Comparison of ENCODE assay signal across 18 cellular contexts in genomic region chr7:26950854-26951253, GRCh38.
DNase-seq lines count a peak whose midpoint lies in the region; ATAC-seq, FAIRE-seq and TF ChIP-seq lines count a peak whose summit lies in the region.
"Had no signal": no experiment of that assay in that cellular context is flagged by ENCODE, and none has a peak within 500 bp of the region (broad histone marks: within the 10 kb centered on the region; RNA-seq: fewer than 3 reads in every experiment).

No MANE protein-coding gene starts in this region.

- H3K4me3 ChIP-seq in AG10803 (ENCODE audit: low read length) (no peak overlapping the region), HUES64 (ENCODE audit: low read length) (no peak overlapping the region), iPS-20b (ENCODE audit: low read length) (no peak overlapping the region), Peyer's patch (no peak overlapping the region)
- H3K4me3 ChIP-seq: GM23248 had no signal

- H3K4me1 ChIP-seq in HUES64 (ENCODE audit: insufficient read depth, low read length) (peaks cover 43% of the 10 kb centered on the region), iPS-20b (ENCODE audit: insufficient read depth, low read length) (peaks cover 40% of the 10 kb centered on the region), Peyer's patch (no peaks in the 10 kb centered on the region)
- H3K4me1 ChIP-seq: BE2C had no signal

- intact Hi-C loops in posterior vena cava (cut with DNase I): no loop called here

- DNase-seq in AG10803 (ENCODE audit: low read depth) (peak; percentile 17), H54 (ENCODE audit: insufficient read length, low spot score) (no peak), Peyer's patch (no peak), posterior vena cava (ENCODE audit: low spot score) (no peak)
- DNase-seq in activated naive CD4-positive, alpha-beta T cell treated with Interleukin-2 at 50 U/mL for 16 hours: no peak
- DNase-seq: BE2C; Caco-2; CD8-positive, alpha-beta memory T cell; DND-41; GDM1; GM23248; HCEC 1CT; KG1 had no signal

- no peaks in the 10 kb centered on the region for H3K9me3 ChIP-seq in HUES64 (ENCODE audit: insufficient read depth, low read depth, low read length)
- H3K9me3 ChIP-seq in iPS-20b (ENCODE audit: insufficient read depth, low read depth, low read length): no peaks in the 10 kb centered on the region
- no peaks in the 10 kb centered on the region for H3K9me3 ChIP-seq in Peyer's patch
- H3K9me3 ChIP-seq: BE2C, Caco-2 had no signal

- no peak for ATAC-seq in HG03565 (IDR thresholded peaks at IDR 0.05; ENCODE audit: unreplicated experiment)

- no peak for TF ChIP-seq CTCF in AG10803 (conservative IDR thresholded peaks at IDR 0.05; ENCODE audit: low read length)
- no peak for TF ChIP-seq CTCF in Peyer's patch (IDR thresholded peaks at IDR 0.05)

- 0 out of 2 replicates have a peak overlapping the region, but pooled peaks have one; percentile 11 for H3K9ac ChIP-seq in HUES64 (ENCODE audit: low read depth, low read length)
- H3K9ac ChIP-seq in iPS-20b (ENCODE audit: low read depth, low read length): no peak overlapping the region; the same call in 1 of the 2 replicates
- H3K9ac ChIP-seq: GM23248 had no signal

- 80% methylated on average over 2 of the region's 2 CpGs for WGBS in HUES64

- peak; percentile 62 for FAIRE-seq in H54 (lab: Jason Lieb, UNC)
- FAIRE-seq: GM12892, GM19239 had no signal

- H3K27ac ChIP-seq in HUES64 (ENCODE audit: low read depth, low read length): 0 out of 2 replicates have a peak overlapping the region, but pooled peaks have one; percentile 3
- H3K27ac ChIP-seq in iPS-20b (ENCODE audit: low read length): peak overlapping the region; percentile 39
- H3K27ac ChIP-seq in Peyer's patch: no peak overlapping the region
- H3K27ac ChIP-seq: GM23248 had no signal

- no peak for TF ChIP-seq POLR2A in H54 (IDR thresholded peaks at IDR 0.05; ENCODE audit: low read depth, low read length)
- TF ChIP-seq POLR2A in Peyer's patch (IDR thresholded peaks at IDR 0.05): no peak

- no peaks in the 10 kb centered on the region for H3K36me3 ChIP-seq in HUES64 (ENCODE audit: insufficient read depth, low read length)
- no peaks in the 10 kb centered on the region for H3K36me3 ChIP-seq in iPS-20b (ENCODE audit: insufficient read depth, low read depth, low read length)
- no peaks in the 10 kb centered on the region for H3K36me3 ChIP-seq in Peyer's patch
- H3K36me3 ChIP-seq: BE2C had no signal

- H3K27me3 ChIP-seq in HUES64 (ENCODE audit: insufficient read depth, low read length) (no peaks in the 10 kb centered on the region), iPS-20b (ENCODE audit: insufficient read depth, low read length) (no peaks in the 10 kb centered on the region), Peyer's patch (no peaks in the 10 kb centered on the region)

Comparison
In these comparisons a context has a peak if more than half of its experiments do, and no peak if none do; other contexts are left out.
1. H3K27ac ChIP-seq: peak in HUES64 (single experiment) and iPS-20b (single experiment); none in Peyer's patch (0 of 4).